Comparison of ENCODE assay signal across 1 cellular context in the genomic region with DNA sequence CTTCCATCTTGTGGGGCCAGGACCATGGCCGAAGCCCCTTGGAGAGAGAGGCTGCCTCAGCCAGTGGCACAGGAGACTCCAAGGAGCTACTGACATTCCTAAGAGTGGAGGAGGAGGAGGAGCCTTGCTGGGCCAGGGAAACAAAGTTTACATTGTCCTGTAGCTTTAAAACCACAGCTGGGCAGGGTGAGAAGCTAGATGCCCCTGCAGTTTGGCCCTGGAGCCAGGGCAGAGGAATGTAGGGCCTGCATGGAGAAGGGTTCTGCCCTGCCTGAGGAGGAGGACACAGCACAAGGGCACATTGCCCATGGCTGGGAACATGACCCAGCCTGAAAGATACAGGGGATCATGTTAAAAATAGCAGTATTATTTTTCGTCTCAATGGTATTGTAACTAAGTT.
TF ChIP-seq lines count a peak whose summit lies in the region.

No MANE protein-coding gene starts in this region.

TF ChIP-seq in K562, 482 proteins besides CTCF, POLR2A, EP300 and RAD21:
- TF ChIP-seq, protein P1, sequence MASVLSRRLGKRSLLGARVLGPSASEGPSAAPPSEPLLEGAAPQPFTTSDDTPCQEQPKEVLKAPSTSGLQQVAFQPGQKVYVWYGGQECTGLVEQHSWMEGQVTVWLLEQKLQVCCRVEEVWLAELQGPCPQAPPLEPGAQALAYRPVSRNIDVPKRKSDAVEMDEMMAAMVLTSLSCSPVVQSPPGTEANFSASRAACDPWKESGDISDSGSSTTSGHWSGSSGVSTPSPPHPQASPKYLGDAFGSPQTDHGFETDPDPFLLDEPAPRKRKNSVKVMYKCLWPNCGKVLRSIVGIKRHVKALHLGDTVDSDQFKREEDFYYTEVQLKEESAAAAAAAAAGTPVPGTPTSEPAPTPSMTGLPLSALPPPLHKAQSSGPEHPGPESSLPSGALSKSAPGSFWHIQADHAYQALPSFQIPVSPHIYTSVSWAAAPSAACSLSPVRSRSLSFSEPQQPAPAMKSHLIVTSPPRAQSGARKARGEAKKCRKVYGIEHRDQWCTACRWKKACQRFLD (CRISPR knock-in tag; IDR thresholded peaks at IDR 0.05) = no peak
- TF ChIP-seq MAFF (IDR thresholded peaks at IDR 0.05; ENCODE audit: low read length) (no peak), RFX1 (IDR thresholded peaks at IDR 0.05) (no peak), SNRNP70 (optimal IDR thresholded peaks at IDR 0.05; ENCODE audit: low read depth, low read length) (no peak), SMC3 (conservative IDR thresholded peaks at IDR 0.05; ENCODE audit: insufficient read depth, low read depth, low read length) (no peak), POLR2G (IDR thresholded peaks at IDR 0.05; ENCODE audit: low read depth, low read length) (no peak), DDX20 (tag; IDR thresholded peaks at IDR 0.05; ENCODE audit: low read depth) (no peak), MECOM (CRISPR knock-in tag; IDR thresholded peaks at IDR 0.05) (no peak), ATF7 (IDR thresholded peaks at IDR 0.05) (no peak), ELF1 (tag; IDR thresholded peaks at IDR 0.05) (no peak), SIN3A (IDR thresholded peaks at IDR 0.05; ENCODE audit: borderline replicate concordance in 2 of 2, control insufficient read depth in 1 of 2, low read depth in 2 of 2, low read length in 2 of 2) (no peak), ZNF695 (CRISPR knock-in tag; IDR thresholded peaks at IDR 0.05) (no peak)
- TF ChIP-seq, protein P2, sequence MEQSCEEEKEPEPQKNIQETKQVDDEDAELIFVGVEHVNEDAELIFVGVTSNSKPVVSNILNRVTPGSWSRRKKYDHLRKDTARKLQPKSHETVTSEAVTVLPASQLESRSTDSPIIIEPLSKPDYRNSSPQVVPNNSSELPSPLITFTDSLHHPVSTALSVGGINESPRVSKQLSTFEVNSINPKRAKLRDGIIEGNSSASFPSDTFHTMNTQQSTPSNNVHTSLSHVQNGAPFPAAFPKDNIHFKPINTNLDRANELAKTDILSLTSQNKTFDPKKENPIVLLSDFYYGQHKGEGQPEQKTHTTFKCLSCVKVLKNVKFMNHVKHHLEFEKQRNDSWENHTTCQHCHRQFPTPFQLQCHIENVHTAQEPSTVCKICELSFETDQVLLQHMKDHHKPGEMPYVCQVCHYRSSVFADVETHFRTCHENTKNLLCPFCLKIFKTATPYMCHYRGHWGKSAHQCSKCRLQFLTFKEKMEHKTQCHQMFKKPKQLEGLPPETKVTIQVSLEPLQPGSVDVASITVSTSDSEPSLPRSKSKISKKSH (CRISPR knock-in tag; IDR thresholded peaks at IDR 0.05) = no peak
- TF ChIP-seq, protein P3, sequence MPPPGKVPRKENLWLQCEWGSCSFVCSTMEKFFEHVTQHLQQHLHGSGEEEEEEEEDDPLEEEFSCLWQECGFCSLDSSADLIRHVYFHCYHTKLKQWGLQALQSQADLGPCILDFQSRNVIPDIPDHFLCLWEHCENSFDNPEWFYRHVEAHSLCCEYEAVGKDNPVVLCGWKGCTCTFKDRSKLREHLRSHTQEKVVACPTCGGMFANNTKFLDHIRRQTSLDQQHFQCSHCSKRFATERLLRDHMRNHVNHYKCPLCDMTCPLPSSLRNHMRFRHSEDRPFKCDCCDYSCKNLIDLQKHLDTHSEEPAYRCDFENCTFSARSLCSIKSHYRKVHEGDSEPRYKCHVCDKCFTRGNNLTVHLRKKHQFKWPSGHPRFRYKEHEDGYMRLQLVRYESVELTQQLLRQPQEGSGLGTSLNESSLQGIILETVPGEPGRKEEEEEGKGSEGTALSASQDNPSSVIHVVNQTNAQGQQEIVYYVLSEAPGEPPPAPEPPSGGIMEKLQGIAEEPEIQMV (tag; conservative IDR thresholded peaks at IDR 0.05; ENCODE audit: low read depth) = no peak
- TF ChIP-seq, protein P4, sequence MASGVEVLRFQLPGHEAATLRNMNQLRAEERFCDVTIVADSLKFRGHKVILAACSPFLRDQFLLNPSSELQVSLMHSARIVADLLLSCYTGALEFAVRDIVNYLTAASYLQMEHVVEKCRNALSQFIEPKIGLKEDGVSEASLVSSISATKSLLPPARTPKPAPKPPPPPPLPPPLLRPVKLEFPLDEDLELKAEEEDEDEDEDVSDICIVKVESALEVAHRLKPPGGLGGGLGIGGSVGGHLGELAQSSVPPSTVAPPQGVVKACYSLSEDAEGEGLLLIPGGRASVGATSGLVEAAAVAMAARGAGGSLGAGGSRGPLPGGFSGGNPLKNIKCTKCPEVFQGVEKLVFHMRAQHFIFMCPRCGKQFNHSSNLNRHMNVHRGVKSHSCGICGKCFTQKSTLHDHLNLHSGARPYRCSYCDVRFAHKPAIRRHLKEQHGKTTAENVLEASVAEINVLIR (CRISPR knock-in tag; IDR thresholded peaks at IDR 0.05) = no peak
- TF ChIP-seq, protein P5, sequence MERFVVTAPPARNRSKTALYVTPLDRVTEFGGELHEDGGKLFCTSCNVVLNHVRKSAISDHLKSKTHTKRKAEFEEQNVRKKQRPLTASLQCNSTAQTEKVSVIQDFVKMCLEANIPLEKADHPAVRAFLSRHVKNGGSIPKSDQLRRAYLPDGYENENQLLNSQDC (CRISPR knock-in tag; IDR thresholded peaks at IDR 0.05) = no peak
- TF ChIP-seq, protein P6, sequence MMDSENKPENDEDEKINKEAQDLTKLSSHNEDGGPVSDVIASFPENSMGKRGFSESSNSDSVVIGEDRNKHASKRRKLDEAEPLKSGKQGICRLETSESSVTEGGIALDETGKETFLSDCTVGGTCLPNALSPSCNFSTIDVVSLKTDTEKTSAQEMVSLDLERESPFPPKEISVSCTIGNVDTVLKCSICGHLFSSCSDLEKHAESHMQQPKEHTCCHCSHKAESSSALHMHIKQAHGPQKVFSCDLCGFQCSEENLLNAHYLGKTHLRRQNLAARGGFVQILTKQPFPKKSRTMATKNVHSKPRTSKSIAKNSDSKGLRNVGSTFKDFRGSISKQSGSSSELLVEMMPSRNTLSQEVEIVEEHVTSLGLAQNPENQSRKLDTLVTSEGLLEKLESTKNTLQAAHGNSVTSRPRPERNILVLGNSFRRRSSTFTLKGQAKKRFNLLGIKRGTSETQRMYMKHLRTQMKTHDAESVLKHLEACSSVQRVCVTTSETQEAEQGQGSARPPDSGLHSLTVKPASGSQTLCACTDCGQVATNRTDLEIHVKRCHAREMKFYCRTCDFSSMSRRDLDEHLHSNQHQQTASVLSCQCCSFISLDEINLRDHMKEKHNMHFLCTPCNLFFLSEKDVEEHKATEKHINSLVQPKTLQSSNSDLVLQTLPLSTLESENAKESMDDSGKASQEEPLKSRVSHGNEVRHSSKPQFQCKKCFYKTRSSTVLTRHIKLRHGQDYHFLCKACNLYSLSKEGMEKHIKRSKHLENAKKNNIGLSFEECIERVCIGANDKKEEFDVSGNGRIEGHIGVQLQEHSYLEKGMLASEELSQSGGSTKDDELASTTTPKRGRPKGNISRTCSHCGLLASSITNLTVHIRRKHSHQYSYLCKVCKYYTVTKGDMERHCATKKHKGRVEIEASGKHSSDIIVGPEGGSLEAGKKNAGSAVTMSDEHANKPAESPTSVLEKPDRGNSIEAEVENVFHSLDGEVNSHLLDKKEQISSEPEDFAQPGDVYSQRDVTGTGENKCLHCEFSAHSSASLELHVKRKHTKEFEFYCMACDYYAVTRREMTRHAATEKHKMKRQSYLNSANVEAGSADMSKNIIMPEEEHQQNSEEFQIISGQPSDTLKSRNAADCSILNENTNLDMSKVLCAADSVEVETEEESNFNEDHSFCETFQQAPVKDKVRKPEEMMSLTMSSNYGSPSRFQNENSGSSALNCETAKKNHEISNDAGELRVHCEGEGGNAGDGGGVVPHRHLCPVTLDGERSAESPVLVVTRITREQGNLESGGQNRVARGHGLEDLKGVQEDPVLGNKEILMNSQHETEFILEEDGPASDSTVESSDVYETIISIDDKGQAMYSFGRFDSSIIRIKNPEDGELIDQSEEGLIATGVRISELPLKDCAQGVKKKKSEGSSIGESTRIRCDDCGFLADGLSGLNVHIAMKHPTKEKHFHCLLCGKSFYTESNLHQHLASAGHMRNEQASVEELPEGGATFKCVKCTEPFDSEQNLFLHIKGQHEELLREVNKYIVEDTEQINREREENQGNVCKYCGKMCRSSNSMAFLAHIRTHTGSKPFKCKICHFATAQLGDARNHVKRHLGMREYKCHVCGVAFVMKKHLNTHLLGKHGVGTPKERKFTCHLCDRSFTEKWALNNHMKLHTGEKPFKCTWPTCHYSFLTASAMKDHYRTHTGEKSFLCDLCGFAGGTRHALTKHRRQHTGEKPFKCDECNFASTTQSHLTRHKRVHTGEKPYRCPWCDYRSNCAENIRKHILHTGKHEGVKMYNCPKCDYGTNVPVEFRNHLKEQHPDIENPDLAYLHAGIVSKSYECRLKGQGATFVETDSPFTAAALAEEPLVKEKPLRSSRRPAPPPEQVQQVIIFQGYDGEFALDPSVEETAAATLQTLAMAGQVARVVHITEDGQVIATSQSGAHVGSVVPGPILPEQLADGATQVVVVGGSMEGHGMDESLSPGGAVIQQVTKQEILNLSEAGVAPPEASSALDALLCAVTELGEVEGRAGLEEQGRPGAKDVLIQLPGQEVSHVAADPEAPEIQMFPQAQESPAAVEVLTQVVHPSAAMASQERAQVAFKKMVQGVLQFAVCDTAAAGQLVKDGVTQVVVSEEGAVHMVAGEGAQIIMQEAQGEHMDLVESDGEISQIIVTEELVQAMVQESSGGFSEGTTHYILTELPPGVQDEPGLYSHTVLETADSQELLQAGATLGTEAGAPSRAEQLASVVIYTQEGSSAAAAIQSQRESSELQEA (IDR thresholded peaks at IDR 0.05; ENCODE audit: low read depth) = no peak
- TF ChIP-seq, protein P7, sequence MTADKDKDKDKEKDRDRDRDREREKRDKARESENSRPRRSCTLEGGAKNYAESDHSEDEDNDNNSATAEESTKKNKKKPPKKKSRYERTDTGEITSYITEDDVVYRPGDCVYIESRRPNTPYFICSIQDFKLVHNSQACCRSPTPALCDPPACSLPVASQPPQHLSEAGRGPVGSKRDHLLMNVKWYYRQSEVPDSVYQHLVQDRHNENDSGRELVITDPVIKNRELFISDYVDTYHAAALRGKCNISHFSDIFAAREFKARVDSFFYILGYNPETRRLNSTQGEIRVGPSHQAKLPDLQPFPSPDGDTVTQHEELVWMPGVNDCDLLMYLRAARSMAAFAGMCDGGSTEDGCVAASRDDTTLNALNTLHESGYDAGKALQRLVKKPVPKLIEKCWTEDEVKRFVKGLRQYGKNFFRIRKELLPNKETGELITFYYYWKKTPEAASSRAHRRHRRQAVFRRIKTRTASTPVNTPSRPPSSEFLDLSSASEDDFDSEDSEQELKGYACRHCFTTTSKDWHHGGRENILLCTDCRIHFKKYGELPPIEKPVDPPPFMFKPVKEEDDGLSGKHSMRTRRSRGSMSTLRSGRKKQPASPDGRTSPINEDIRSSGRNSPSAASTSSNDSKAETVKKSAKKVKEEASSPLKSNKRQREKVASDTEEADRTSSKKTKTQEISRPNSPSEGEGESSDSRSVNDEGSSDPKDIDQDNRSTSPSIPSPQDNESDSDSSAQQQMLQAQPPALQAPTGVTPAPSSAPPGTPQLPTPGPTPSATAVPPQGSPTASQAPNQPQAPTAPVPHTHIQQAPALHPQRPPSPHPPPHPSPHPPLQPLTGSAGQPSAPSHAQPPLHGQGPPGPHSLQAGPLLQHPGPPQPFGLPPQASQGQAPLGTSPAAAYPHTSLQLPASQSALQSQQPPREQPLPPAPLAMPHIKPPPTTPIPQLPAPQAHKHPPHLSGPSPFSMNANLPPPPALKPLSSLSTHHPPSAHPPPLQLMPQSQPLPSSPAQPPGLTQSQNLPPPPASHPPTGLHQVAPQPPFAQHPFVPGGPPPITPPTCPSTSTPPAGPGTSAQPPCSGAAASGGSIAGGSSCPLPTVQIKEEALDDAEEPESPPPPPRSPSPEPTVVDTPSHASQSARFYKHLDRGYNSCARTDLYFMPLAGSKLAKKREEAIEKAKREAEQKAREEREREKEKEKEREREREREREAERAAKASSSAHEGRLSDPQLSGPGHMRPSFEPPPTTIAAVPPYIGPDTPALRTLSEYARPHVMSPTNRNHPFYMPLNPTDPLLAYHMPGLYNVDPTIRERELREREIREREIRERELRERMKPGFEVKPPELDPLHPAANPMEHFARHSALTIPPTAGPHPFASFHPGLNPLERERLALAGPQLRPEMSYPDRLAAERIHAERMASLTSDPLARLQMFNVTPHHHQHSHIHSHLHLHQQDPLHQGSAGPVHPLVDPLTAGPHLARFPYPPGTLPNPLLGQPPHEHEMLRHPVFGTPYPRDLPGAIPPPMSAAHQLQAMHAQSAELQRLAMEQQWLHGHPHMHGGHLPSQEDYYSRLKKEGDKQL (CRISPR knock-in tag; IDR thresholded peaks at IDR 0.05; ENCODE audit: borderline replicate concordance) = no peak
